In genomic region chr12:15173142-15173541, GRCh38 we compare ENCODE assay signal across 26 cellular contexts.
"Had no signal": no experiment of that assay in that cellular context is flagged by ENCODE, and none has a peak within 500 bp of the region (broad histone marks: within the 10 kb centered on the region; RNA-seq: fewer than 3 reads in every experiment).

No MANE protein-coding gene starts in this region.

- ATAC-seq: stimulated activated effector memory CD8-positive, alpha-beta T cell treated with anti-CD3 and anti-CD28 coated beads, Interleukin-12 subunit alpha, Interleukin-12 subunit beta, amount 100 ng/mL, for 72 hours; stimulated activated memory B cell treated with anti-CD40 and anti-IgM and Interleukin-4, amounts not matched to agents 10 μg/mL and 1 μg/mL and 100 μg/mL, for 72 hours; stimulated activated naive B cell treated with anti-CD40 and anti-IgM and Interleukin-4, amounts not matched to agents 10 μg/mL and 1 μg/mL and 100 μg/mL, for 72 hours; stimulated activated naive CD8-positive, alpha-beta T cell treated with anti-CD3 and anti-CD28 coated beads, Interleukin-15, amount 100 ng/mL, for 72 hours; stimulated activated naive CD8-positive, alpha-beta T cell treated with anti-CD3 and anti-CD28 coated beads, Interleukin-15, Interleukin-2, amounts not matched to agents 100 U/mL and 50 U/mL, for 24 hours; upper lobe of right lung had no signal

- DNase-seq: stimulated activated CD4-positive, alpha-beta T cell treated with anti-CD3 and anti-CD28 coated beads, Interleukin-2, amount 100 ng/mL, for 48 hours; stimulated activated CD4-positive, alpha-beta T cell treated with anti-CD3 and anti-CD28 coated beads, Interleukin-4, amount 100 ng/mL, for 1 hour; stimulated activated CD4-positive, alpha-beta T cell treated with anti-CD3 and anti-CD28 coated beads, Interleukin-4, amount 100 ng/mL, for 24 hours; stimulated activated CD4-positive, alpha-beta T cell treated with anti-CD3 and anti-CD28 coated beads, Interleukin-4, amount 100 ng/mL, for 4 hours; stimulated activated CD8-positive, alpha-beta memory T cell treated with anti-CD3 and anti-CD28 coated beads, Interleukin-4, amount 100 ng/mL, for 48 hours; stimulated activated naive B cell treated with anti-CD40 and anti-IgM and Interleukin-4, amounts not matched to agents 10 μg/mL and 1 μg/mL and 100 μg/mL, for 72 hours; stimulated activated naive CD4-positive, alpha-beta T cell; stimulated activated naive CD4-positive, alpha-beta T cell treated with Interleukin-2 at 50 U/mL for 16 hours; stimulated activated naive CD8-positive, alpha-beta T cell treated with anti-CD3 and anti-CD28 coated beads, Interleukin-15, amount 100 ng/mL, for 72 hours; stimulated activated naive CD8-positive, alpha-beta T cell treated with anti-CD3 and anti-CD28 coated beads, Interleukin-15, Interleukin-2, amounts not matched to agents 100 U/mL and 50 U/mL, for 24 hours; stomach; substantia nigra; testis; thyroid gland; tibial artery; transverse colon; upper lobe of left lung; upper lobe of right lung had no signal

- H3K4me3 Mint-ChIP-seq: stimulated activated effector memory CD8-positive, alpha-beta T cell treated with anti-CD3 and anti-CD28 coated beads, Interleukin-12 subunit alpha, Interleukin-12 subunit beta, amount 100 ng/mL, for 72 hours; stimulated activated memory B cell treated with anti-CD40 and anti-IgM and Interleukin-4, amounts not matched to agents 10 μg/mL and 1 μg/mL and 100 μg/mL, for 72 hours; stimulated activated naive B cell treated with anti-CD40 and anti-IgM and Interleukin-4, amounts not matched to agents 10 μg/mL and 1 μg/mL and 100 μg/mL, for 72 hours; stimulated activated naive CD8-positive, alpha-beta T cell treated with anti-CD3 and anti-CD28 coated beads, Interleukin-15, amount 100 ng/mL, for 72 hours; stimulated activated naive CD8-positive, alpha-beta T cell treated with anti-CD3 and anti-CD28 coated beads, Interleukin-15, Interleukin-2, amounts not matched to agents 100 ng/mL and 50 ng/mL, for 24 hours; type B pancreatic cell had no signal

- H3K9me3 Mint-ChIP-seq: stimulated activated effector memory CD8-positive, alpha-beta T cell treated with anti-CD3 and anti-CD28 coated beads, Interleukin-12 subunit alpha, Interleukin-12 subunit beta, amount 100 ng/mL, for 72 hours; stimulated activated naive CD8-positive, alpha-beta T cell treated with anti-CD3 and anti-CD28 coated beads, Interleukin-15, Interleukin-2, amounts not matched to agents 100 ng/mL and 50 ng/mL, for 24 hours had no signal

- H3K27ac Mint-ChIP-seq: stimulated activated effector memory CD8-positive, alpha-beta T cell treated with anti-CD3 and anti-CD28 coated beads, Interleukin-12 subunit alpha, Interleukin-12 subunit beta, amount 100 ng/mL, for 72 hours; stimulated activated memory B cell treated with anti-CD40 and anti-IgM and Interleukin-4, amounts not matched to agents 10 μg/mL and 1 μg/mL and 100 μg/mL, for 72 hours; stimulated activated naive B cell treated with anti-CD40 and anti-IgM and Interleukin-4, amounts not matched to agents 10 μg/mL and 1 μg/mL and 100 μg/mL, for 72 hours; stimulated activated naive CD8-positive, alpha-beta T cell treated with anti-CD3 and anti-CD28 coated beads, Interleukin-15, amount 100 ng/mL, for 72 hours; stimulated activated naive CD8-positive, alpha-beta T cell treated with anti-CD3 and anti-CD28 coated beads, Interleukin-15, Interleukin-2, amounts not matched to agents 100 ng/mL and 50 ng/mL, for 24 hours; type B pancreatic cell had no signal

- H3K36me3 Mint-ChIP-seq: stimulated activated effector memory CD8-positive, alpha-beta T cell treated with anti-CD3 and anti-CD28 coated beads, Interleukin-12 subunit alpha, Interleukin-12 subunit beta, amount 100 ng/mL, for 72 hours; stimulated activated memory B cell treated with anti-CD40 and anti-IgM and Interleukin-4, amounts not matched to agents 10 μg/mL and 1 μg/mL and 100 μg/mL, for 72 hours; stimulated activated naive B cell treated with anti-CD40 and anti-IgM and Interleukin-4, amounts not matched to agents 10 μg/mL and 1 μg/mL and 100 μg/mL, for 72 hours had no signal

- H3K4me3 ChIP-seq: stomach, suprapubic skin, testis, thoracic aorta, thyroid gland, tibial artery, tibial nerve, transverse colon, upper lobe of left lung, upper lobe of right lung, vagina had no signal

- H3K9me3 ChIP-seq: stomach, suprapubic skin, testis, thoracic aorta, thyroid gland, transverse colon, upper lobe of left lung, upper lobe of right lung, vagina had no signal

- H3K4me1 Mint-ChIP-seq: stimulated activated effector memory CD8-positive, alpha-beta T cell treated with anti-CD3 and anti-CD28 coated beads, Interleukin-12 subunit alpha, Interleukin-12 subunit beta, amount 100 ng/mL, for 72 hours; stimulated activated memory B cell treated with anti-CD40 and anti-IgM and Interleukin-4, amounts not matched to agents 10 μg/mL and 1 μg/mL and 100 μg/mL, for 72 hours; stimulated activated naive B cell treated with anti-CD40 and anti-IgM and Interleukin-4, amounts not matched to agents 10 μg/mL and 1 μg/mL and 100 μg/mL, for 72 hours; stimulated activated naive CD8-positive, alpha-beta T cell treated with anti-CD3 and anti-CD28 coated beads, Interleukin-15, amount 100 ng/mL, for 72 hours had no signal

- H3K36me3 ChIP-seq: stomach, suprapubic skin, thoracic aorta, thyroid gland, tibial artery, tibial nerve, transverse colon, upper lobe of left lung, upper lobe of right lung, vagina had no signal

- H3K27ac ChIP-seq: stomach, suprapubic skin, testis, thoracic aorta, thyroid gland, tibial artery, tibial nerve, transverse colon, upper lobe of left lung, upper lobe of right lung, vagina had no signal

- H3K4me1 ChIP-seq: suprapubic skin, testis, thyroid gland, upper lobe of left lung had no signal

- H3K27me3 ChIP-seq: stomach, suprapubic skin, testis, thyroid gland, tibial artery, tibial nerve, transverse colon, upper lobe of left lung, upper lobe of right lung, vagina had no signal
